Comparison of ENCODE assay signal across 8 cellular contexts in genomic region chr6:43478008-43478372, GRCh38. TPM values are rescaled to one million over a fixed set of nuclear protein-coding genes. Genes with fewer than 3 reads are reported as not detected.
DNase-seq lines count a peak whose midpoint lies in the region; ATAC-seq and TF ChIP-seq lines count a peak whose summit lies in the region.

No MANE protein-coding gene starts in this region.

- H3K4me1 Mint-ChIP-seq in stimulated activated naive B cell treated with anti-CD40 and anti-IgM and Interleukin-4, amounts not matched to agents 10 μg/mL and 1 μg/mL and 100 μg/mL, for 72 hours = peaks cover 28 to 45% of the 10 kb centered on the region in 2 donors

- H3K4me2 ChIP-seq in hepatocyte = peak overlapping the region; percentile 93

- 47% methylated on average over 3 of the region's 3 CpGs for WGBS in hepatocyte (ENCODE audit: low lambda C conversion rate, missing lambda C conversion rate)

- TF ChIP-seq CTCF in WERI-Rb-1 (IDR thresholded peaks at IDR 0.05; ENCODE audit: low read depth, low read length) (no peak), hepatocyte (IDR thresholded peaks at IDR 0.05; ENCODE audit: poor library complexity) (no peak)

- H3K27ac ChIP-seq in WERI-Rb-1 (peak overlapping the region; percentile 83), hepatocyte (peak overlapping the region; percentile 91)

- H3K4me3 Mint-ChIP-seq in stimulated activated naive B cell treated with anti-CD40 and anti-IgM and Interleukin-4, amounts not matched to agents 10 μg/mL and 1 μg/mL and 100 μg/mL, for 72 hours = peak overlapping the region; percentile 97 to 99

- peaks cover 22% of the 10 kb centered on the region for H3K4me1 ChIP-seq in hepatocyte (ENCODE audit: insufficient read depth)

- peak overlapping the region; percentile 84 for H2AFZ ChIP-seq in hepatocyte

- ATAC-seq in stimulated activated naive B cell treated with anti-CD40 and anti-IgM and Interleukin-4, amounts not matched to agents 10 μg/mL and 1 μg/mL and 100 μg/mL, for 72 hours (replicated peaks) = no peak
- ATAC-seq in GM21717 (IDR thresholded peaks at IDR 0.05; ENCODE audit: unreplicated experiment) (no peak), HG03108 (IDR thresholded peaks at IDR 0.05; ENCODE audit: unreplicated experiment) (no peak)

- H4K20me1 ChIP-seq in hepatocyte (ENCODE audit: insufficient read depth, poor library complexity, severe bottlenecking) = peaks cover 2% of the 10 kb centered on the region

- H3K27ac Mint-ChIP-seq in stimulated activated naive B cell treated with anti-CD40 and anti-IgM and Interleukin-4, amounts not matched to agents 10 μg/mL and 1 μg/mL and 100 μg/mL, for 72 hours = peak overlapping the region; percentile 99

- peaks cover 35% of the 10 kb centered on the region for H3K36me3 ChIP-seq in WERI-Rb-1
- H3K36me3 ChIP-seq in hepatocyte (replicated peaks; ENCODE audit: insufficient read depth, low read depth) = no peaks in the 10 kb centered on the region

- H3K9me2 ChIP-seq in hepatocyte (replicated peaks; ENCODE audit: insufficient read depth) = no peaks in the 10 kb centered on the region

- peaks cover 54% of the 10 kb centered on the region for H3K79me2 ChIP-seq in hepatocyte

- no peaks in the 10 kb centered on the region for H3K27me3 ChIP-seq in WERI-Rb-1 (ENCODE audit: insufficient read depth, low read depth, severe bottlenecking)
- H3K27me3 ChIP-seq in hepatocyte = no peaks in the 10 kb centered on the region

- DNase-seq in NCI-H2171 treated with DMSO at 0.1 percent for 48 hours (lab: John Stamatoyannopoulos, UW) = peak; percentile 51
- no peak for DNase-seq in NCI-H2171 (lab: John Stamatoyannopoulos, UW)
- DNase-seq in WERI-Rb-1 = no peak
- no peak for DNase-seq in hepatocyte (ENCODE audit: low spot score)
- DNase-seq in stimulated activated naive B cell treated with anti-CD40 and anti-IgM and Interleukin-4, amounts not matched to agents 10 μg/mL and 1 μg/mL and 100 μg/mL, for 72 hours = no peak
- no peak for DNase-seq in NCI-H774 (lab: John Stamatoyannopoulos, UW)

- no peaks in the 10 kb centered on the region for H3K9me3 Mint-ChIP-seq in stimulated activated naive B cell treated with anti-CD40 and anti-IgM and Interleukin-4, amounts not matched to agents 10 μg/mL and 1 μg/mL and 100 μg/mL, for 72 hours

- no peaks in the 10 kb centered on the region for H3K27me3 Mint-ChIP-seq in stimulated activated naive B cell treated with anti-CD40 and anti-IgM and Interleukin-4, amounts not matched to agents 10 μg/mL and 1 μg/mL and 100 μg/mL, for 72 hours

- peaks cover 5% of the 10 kb centered on the region in 2 donors for H3K36me3 Mint-ChIP-seq in stimulated activated naive B cell treated with anti-CD40 and anti-IgM and Interleukin-4, amounts not matched to agents 10 μg/mL and 1 μg/mL and 100 μg/mL, for 72 hours

- no peaks in the 10 kb centered on the region for H3K9me3 ChIP-seq in WERI-Rb-1 (ENCODE audit: severe bottlenecking)
- H3K9me3 ChIP-seq in hepatocyte (ENCODE audit: low read depth) = no peaks in the 10 kb centered on the region

- H3K4me3 ChIP-seq in WERI-Rb-1 (ENCODE audit: low read depth, low read length) = peak overlapping the region; percentile 50
- peak overlapping the region; percentile 75 for H3K4me3 ChIP-seq in hepatocyte

RNA-seq across cellular contexts. Expression of gene TJAP1, which starts 0.6 kb away (rescaled TPM):
- 14.6 and 16.4 TPM in 2 replicates for total RNA-seq in hepatocyte
- polyA plus RNA-seq in hepatocyte = 10.3 and 13.8 TPM in 2 replicates

RNA-seq across cellular contexts. Expression of gene DLK2, which starts 22.6 kb away (rescaled TPM):
- total RNA-seq in hepatocyte = 0.33 and 0.60 TPM in 2 replicates
- polyA plus RNA-seq in hepatocyte = 1.8 and 2.1 TPM in 2 replicates

RNA-seq across cellular contexts. Expression of gene LRRC73, which starts 32.2 kb away (rescaled TPM):
- total RNA-seq in hepatocyte = 0.28 TPM in 1 of 2 replicates, not detected in the other
- polyA plus RNA-seq in hepatocyte = 0.07 and 0.22 TPM in 2 replicates

RNA-seq across cellular contexts. Expression of gene YIPF3, which starts 38.7 kb away (rescaled TPM):
- 179 and 198 TPM in 2 replicates for total RNA-seq in hepatocyte
- polyA plus RNA-seq in hepatocyte = 163 and 166 TPM in 2 replicates

RNA-seq across cellular contexts. Expression of gene POLR1C, which starts 38.9 kb away (rescaled TPM):
- total RNA-seq in hepatocyte = 26.1 and 37.7 TPM in 2 replicates
- 33.7 and 36.2 TPM in 2 replicates for polyA plus RNA-seq in hepatocyte
